ENCODE assay signal across 1 cellular context in the genomic region with DNA sequence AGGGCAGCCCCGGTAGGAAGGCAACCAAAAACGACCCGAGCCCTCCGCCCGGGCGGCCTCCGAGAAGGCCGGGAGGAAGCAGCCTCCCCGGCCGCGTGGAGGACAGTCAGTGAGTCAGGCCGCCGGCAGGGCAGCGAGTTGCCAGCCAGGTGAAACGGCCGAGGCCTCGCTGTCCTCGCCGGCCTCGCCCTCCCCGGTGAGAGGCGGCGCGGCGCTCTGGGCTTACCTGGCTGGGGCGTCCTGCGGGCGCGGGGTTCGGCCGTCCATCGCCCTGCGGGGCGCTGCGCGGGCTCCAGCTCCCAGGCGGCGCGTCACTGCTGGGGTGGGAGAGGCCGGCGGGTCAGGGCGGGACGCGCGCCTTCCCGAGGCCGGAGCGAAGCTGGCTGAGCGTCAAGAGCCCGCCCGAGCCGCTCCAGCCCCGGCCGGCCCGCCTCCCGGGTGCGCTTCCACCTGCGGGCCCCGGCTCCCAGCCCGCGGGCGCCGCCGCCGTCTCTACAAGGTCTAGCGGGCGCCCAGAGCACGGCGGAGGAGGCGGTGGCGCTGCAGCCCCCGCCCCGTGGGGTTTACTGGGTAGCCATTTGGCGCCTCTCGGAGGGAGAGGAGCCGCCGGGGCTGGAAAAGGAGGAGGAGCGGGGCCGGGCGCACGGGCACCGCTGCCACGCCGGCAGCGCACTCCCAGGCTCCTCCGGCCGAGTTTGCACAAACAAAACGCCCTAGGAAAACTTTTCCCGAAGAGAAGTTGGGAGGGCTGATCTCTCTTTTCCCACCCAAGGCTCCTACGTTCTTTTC.
TF ChIP-seq lines count a peak whose summit lies in the region.

No MANE protein-coding gene starts in this region.

TF ChIP-seq in HepG2, 621 proteins besides CTCF, POLR2A, EP300 and RAD21 (continued from another document and continues in another):
- TF ChIP-seq GMEB2 (CRISPR knock-in tag; IDR thresholded peaks at IDR 0.05; ENCODE audit: low read depth) (no peak), SP2 (CRISPR knock-in tag; IDR thresholded peaks at IDR 0.05) (no peak), ZNF331 (CRISPR knock-in tag; IDR thresholded peaks at IDR 0.05) (peak; percentile 36), ZBTB40 (IDR thresholded peaks at IDR 0.05) (no peak), ZBTB40 (CRISPR knock-in tag; IDR thresholded peaks at IDR 0.05) (no peak), MYC (CRISPR knock-in tag; IDR thresholded peaks at IDR 0.05; ENCODE audit: borderline replicate concordance) (peak; percentile 37; the same call in 1 of the 2 replicates), ARID4A (CRISPR knock-in tag; IDR thresholded peaks at IDR 0.05; ENCODE audit: borderline replicate concordance) (no peak; the same call in none of the 2 replicates), SSRP1 (CRISPR knock-in tag; IDR thresholded peaks at IDR 0.05) (no peak), MIER2 (CRISPR knock-in tag; IDR thresholded peaks at IDR 0.05) (no peak), TEF (CRISPR knock-in tag; IDR thresholded peaks at IDR 0.05) (no peak; the same call in 1 of the 2 replicates), TBL1XR1 (IDR thresholded peaks at IDR 0.05; ENCODE audit: borderline replicate concordance, low read length, partially characterized antibody) (peak; percentile 57), CBX2 (IDR thresholded peaks at IDR 0.05; ENCODE audit: low read depth, low read length) (no peak), CBX2 (CRISPR knock-in tag; IDR thresholded peaks at IDR 0.05; ENCODE audit: low read depth) (no peak), SRY (CRISPR knock-in tag; IDR thresholded peaks at IDR 0.05) (no peak), NCOA5 (CRISPR knock-in tag; IDR thresholded peaks at IDR 0.05) (no peak), ZNF792 (CRISPR knock-in tag; IDR thresholded peaks at IDR 0.05) (no peak), ZBTB42 (CRISPR knock-in tag; IDR thresholded peaks at IDR 0.05) (no peak), ZFX (CRISPR knock-in tag; IDR thresholded peaks at IDR 0.05; ENCODE audit: low read depth) (peak; percentile 63), RNF219 (CRISPR knock-in tag; IDR thresholded peaks at IDR 0.05) (no peak; the same call in 1 of the 2 replicates), ZNF556 (CRISPR knock-in tag; IDR thresholded peaks at IDR 0.05; ENCODE audit: borderline replicate concordance) (no peak), SIX1 (CRISPR knock-in tag; IDR thresholded peaks at IDR 0.05; ENCODE audit: borderline replicate concordance) (no peak), TIGD3 (CRISPR knock-in tag; IDR thresholded peaks at IDR 0.05; ENCODE audit: borderline replicate concordance) (no peak), HNF4G (IDR thresholded peaks at IDR 0.05; ENCODE audit: borderline replicate concordance, low read depth, low read length) (no peak), HNF4G (CRISPR knock-in tag; IDR thresholded peaks at IDR 0.05; ENCODE audit: borderline replicate concordance, low read depth) (peak; percentile 39; the same call in 1 of the 2 replicates)
- TF ChIP-seq, protein P1, sequence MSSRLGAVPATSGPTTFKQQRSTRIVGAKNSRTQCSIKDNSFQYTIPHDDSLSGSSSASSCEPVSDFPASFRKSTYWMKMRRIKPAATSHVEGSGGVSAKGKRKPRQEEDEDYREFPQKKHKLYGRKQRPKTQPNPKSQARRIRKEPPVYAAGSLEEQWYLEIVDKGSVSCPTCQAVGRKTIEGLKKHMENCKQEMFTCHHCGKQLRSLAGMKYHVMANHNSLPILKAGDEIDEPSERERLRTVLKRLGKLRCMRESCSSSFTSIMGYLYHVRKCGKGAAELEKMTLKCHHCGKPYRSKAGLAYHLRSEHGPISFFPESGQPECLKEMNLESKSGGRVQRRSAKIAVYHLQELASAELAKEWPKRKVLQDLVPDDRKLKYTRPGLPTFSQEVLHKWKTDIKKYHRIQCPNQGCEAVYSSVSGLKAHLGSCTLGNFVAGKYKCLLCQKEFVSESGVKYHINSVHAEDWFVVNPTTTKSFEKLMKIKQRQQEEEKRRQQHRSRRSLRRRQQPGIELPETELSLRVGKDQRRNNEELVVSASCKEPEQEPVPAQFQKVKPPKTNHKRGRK (CRISPR knock-in tag; IDR thresholded peaks at IDR 0.05) = no peak
- TF ChIP-seq, protein P2, sequence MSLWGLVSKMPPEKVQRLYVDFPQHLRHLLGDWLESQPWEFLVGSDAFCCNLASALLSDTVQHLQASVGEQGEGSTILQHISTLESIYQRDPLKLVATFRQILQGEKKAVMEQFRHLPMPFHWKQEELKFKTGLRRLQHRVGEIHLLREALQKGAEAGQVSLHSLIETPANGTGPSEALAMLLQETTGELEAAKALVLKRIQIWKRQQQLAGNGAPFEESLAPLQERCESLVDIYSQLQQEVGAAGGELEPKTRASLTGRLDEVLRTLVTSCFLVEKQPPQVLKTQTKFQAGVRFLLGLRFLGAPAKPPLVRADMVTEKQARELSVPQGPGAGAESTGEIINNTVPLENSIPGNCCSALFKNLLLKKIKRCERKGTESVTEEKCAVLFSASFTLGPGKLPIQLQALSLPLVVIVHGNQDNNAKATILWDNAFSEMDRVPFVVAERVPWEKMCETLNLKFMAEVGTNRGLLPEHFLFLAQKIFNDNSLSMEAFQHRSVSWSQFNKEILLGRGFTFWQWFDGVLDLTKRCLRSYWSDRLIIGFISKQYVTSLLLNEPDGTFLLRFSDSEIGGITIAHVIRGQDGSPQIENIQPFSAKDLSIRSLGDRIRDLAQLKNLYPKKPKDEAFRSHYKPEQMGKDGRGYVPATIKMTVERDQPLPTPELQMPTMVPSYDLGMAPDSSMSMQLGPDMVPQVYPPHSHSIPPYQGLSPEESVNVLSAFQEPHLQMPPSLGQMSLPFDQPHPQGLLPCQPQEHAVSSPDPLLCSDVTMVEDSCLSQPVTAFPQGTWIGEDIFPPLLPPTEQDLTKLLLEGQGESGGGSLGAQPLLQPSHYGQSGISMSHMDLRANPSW (CRISPR knock-in tag; IDR thresholded peaks at IDR 0.05; ENCODE audit: borderline replicate concordance) = no peak
